In genomic region chr6:166998256-166999144, GRCh38 we compare ENCODE assay signal across 9 cellular contexts. TPM values are rescaled to one million over a fixed set of nuclear protein-coding genes. Genes with fewer than 3 reads are reported as not detected.
DNase-seq lines count a peak whose midpoint lies in the region; ATAC-seq, FAIRE-seq and TF ChIP-seq lines count a peak whose summit lies in the region.
"Had no signal": no experiment of that assay in that cellular context is flagged by ENCODE, and none has a peak within 500 bp of the region (broad histone marks: within the 10 kb centered on the region; RNA-seq: fewer than 3 reads in every experiment).

No MANE protein-coding gene starts in this region.

- peaks cover 29% of the 10 kb centered on the region for H3K79me2 ChIP-seq in OCI-LY3 (ENCODE audit: low read length)
- H3K79me2 ChIP-seq in astrocyte (ENCODE audit: insufficient read depth, low read length): peaks cover 80% of the 10 kb centered on the region

- no peak for FAIRE-seq in astrocyte (lab: Jason Lieb, UNC)
- FAIRE-seq: A204.1 had no signal

- H3K4me3 Mint-ChIP-seq in astrocyte (ENCODE audit: unreplicated experiment) (peak overlapping the region; percentile 83), immature natural killer cell (peak overlapping the region; percentile 83 to 89 (median 87))

- H3K27me3 Mint-ChIP-seq in astrocyte (ENCODE audit: low read depth, unreplicated experiment) (no peaks in the 10 kb centered on the region), immature natural killer cell (ENCODE audit: low read depth in 3 of 3) (peaks cover 0 to 4% (median 0%) of the 10 kb centered on the region in 3 donors)

- H3K9ac ChIP-seq in OCI-LY3 (ENCODE audit: low read length) (peak overlapping the region; percentile 85), astrocyte (ENCODE audit: low read length) (peak overlapping the region; percentile 83)

- H3K4me1 Mint-ChIP-seq in astrocyte (ENCODE audit: low read depth, unreplicated experiment) (peaks cover 12% of the 10 kb centered on the region), immature natural killer cell (peaks cover 17 to 34% of the 10 kb centered on the region in 2 donors)

- H3K27me3 ChIP-seq in OCI-LY3 (ENCODE audit: low read depth, low read length) (no peaks in the 10 kb centered on the region), astrocyte (ENCODE audit: insufficient read depth, low read length) (no peaks in the 10 kb centered on the region)

- no peaks in the 10 kb centered on the region for H3K36me3 Mint-ChIP-seq in astrocyte (ENCODE audit: low read depth, unreplicated experiment)
- H3K36me3 Mint-ChIP-seq in immature natural killer cell: peaks cover 0 to 4% (median 3%) of the 10 kb centered on the region in 3 donors

- no peaks in the 10 kb centered on the region for H3K9me3 ChIP-seq in OCI-LY3 (ENCODE audit: insufficient read depth, low read length)
- H3K9me3 ChIP-seq in astrocyte (ENCODE audit: insufficient read depth, low read depth, low read length): no peaks in the 10 kb centered on the region

- no peak overlapping the region for H3K27ac Mint-ChIP-seq in astrocyte (ENCODE audit: unreplicated experiment)
- peak overlapping the region in 2 of 6 donors; percentile 30 to 40 for H3K27ac Mint-ChIP-seq in immature natural killer cell

- H3K4me1 ChIP-seq in OCI-LY3 (ENCODE audit: low read length) (peaks cover 11% of the 10 kb centered on the region), astrocyte (ENCODE audit: insufficient read depth, low read length) (no peaks in the 10 kb centered on the region)

- H3K9me3 Mint-ChIP-seq in astrocyte (ENCODE audit: unreplicated experiment) (no peaks in the 10 kb centered on the region), immature natural killer cell (no peaks in the 10 kb centered on the region)

- H2AFZ ChIP-seq in OCI-LY3 (ENCODE audit: low read depth, low read length): peak overlapping the region; percentile 67; the same call in 1 of the 2 replicates
- H2AFZ ChIP-seq in astrocyte (ENCODE audit: low read depth, low read length): peak overlapping the region; percentile 81

- ATAC-seq in HG02571 (IDR thresholded peaks at IDR 0.05; ENCODE audit: unreplicated experiment): peak; percentile 7
- ATAC-seq in HG02678 (IDR thresholded peaks at IDR 0.05; ENCODE audit: unreplicated experiment): no peak

- H3K4me2 ChIP-seq in OCI-LY3 (ENCODE audit: low read length) (peak overlapping the region; percentile 81), astrocyte (ENCODE audit: low read length) (peak overlapping the region; percentile 95)

- H4K20me1 ChIP-seq in OCI-LY3 (ENCODE audit: insufficient read depth, low read length): 0 out of 2 replicates have a peak, but pooled peaks cover 3% of the 10 kb centered on the region
- peaks cover 16% of the 10 kb centered on the region for H4K20me1 ChIP-seq in astrocyte (ENCODE audit: insufficient read depth, low read length)

- H3K36me3 ChIP-seq in OCI-LY3 (replicated peaks; ENCODE audit: low read depth, low read length) (peaks cover 7% of the 10 kb centered on the region), astrocyte (ENCODE audit: insufficient read depth, low read length) (no peaks in the 10 kb centered on the region)

- DNase-seq in DMS 273 (lab: John Stamatoyannopoulos, UW; ENCODE audit: unreplicated experiment) (peak; percentile 65), DMS 273 treated with DMSO at 0.1 percent for 48 hours (lab: John Stamatoyannopoulos, UW) (no peak), astrocyte (ENCODE audit: low read depth) (no peak), immature natural killer cell (peak in 2 of 3 donors; percentile 10 to 11)
- peak; percentile 42 for DNase-seq in stimulated activated CD8-positive, alpha-beta memory T cell treated with anti-CD3 and anti-CD28 coated beads, Interleukin-4, amount 100 ng/mL, for 48 hours

- TF ChIP-seq CTCF in OCI-LY3 (IDR thresholded peaks at IDR 0.05; ENCODE audit: low read depth, low read length) (peak; percentile 25; the same call in 1 of the 2 replicates), astrocyte (IDR thresholded peaks at IDR 0.05; ENCODE audit: insufficient read depth, low read depth, low read length) (no peak)

- H3K4me3 ChIP-seq in OCI-LY3 (ENCODE audit: low read length) (peak overlapping the region; percentile 96), astrocyte (ENCODE audit: insufficient read depth, low read depth, low read length) (peak overlapping the region; percentile 78)

- H3K27ac ChIP-seq in OCI-LY3 (ENCODE audit: low read length) (peak overlapping the region; percentile 57), astrocyte (ENCODE audit: low read depth, low read length) (peak overlapping the region; percentile 69)

RNA-seq across cellular contexts. Expression of gene CEP43, which starts 0.7 kb away (rescaled TPM):
- 15.6 and 16.0 TPM in 2 replicates for total RNA-seq in astrocyte
- 1 to 10 TPM; 4.7 to 9.9 (median 6.9) TPM for polyA plus RNA-seq in immature natural killer cell

RNA-seq across cellular contexts. Expression of gene RNASET2, which starts 42.1 kb away (rescaled TPM):
- 18.7 and 22.0 TPM in 2 replicates for total RNA-seq in astrocyte
- 100 to 1,000 TPM; 107 to 171 (median 131) TPM for polyA plus RNA-seq in immature natural killer cell

Comparison
In these comparisons a context has a peak if more than half of its experiments do, and no peak if none do; other contexts are left out.
1. DNase-seq: peak in DMS 273 (single experiment), immature natural killer cell (2 of 3) and stimulated activated CD8-positive, alpha-beta memory T cell treated with anti-CD3 and anti-CD28 coated beads, Interleukin-4, amount 100 ng/mL, for 48 hours (single experiment); none in DMS 273 treated with DMSO at 0.1 percent for 48 hours (single experiment) and astrocyte (single experiment).